13 cellular contexts compared by ENCODE assay signal in genomic region chr1:70211536-70211935, GRCh38. TPM values are rescaled to one million over a fixed set of nuclear protein-coding genes. Genes with fewer than 3 reads are reported as not detected.
DNase-seq lines count a peak whose midpoint lies in the region; ATAC-seq and TF ChIP-seq lines count a peak whose summit lies in the region.
"Had no signal": no experiment of that assay in that cellular context is flagged by ENCODE, and none has a peak within 500 bp of the region (broad histone marks: within the 10 kb centered on the region; RNA-seq: fewer than 3 reads in every experiment).

No MANE protein-coding gene starts in this region.

- peaks cover 14% of the 10 kb centered on the region for H3F3A ChIP-seq in GM23248 (ENCODE audit: insufficient read depth)

- H3K27ac Mint-ChIP-seq in activated T-cell treated with anti-CD3 and anti-CD28 coated beads, Interleukin-2, amount 50 U/mL, for 72 hours, result peak overlapping the region; percentile 75
- no peak overlapping the region for H3K27ac Mint-ChIP-seq in activated CD4-positive, alpha-beta T cell treated with anti-CD3 and anti-CD28 coated beads, Interleukin-2, amount 10 ng/mL, durations not matched to agents 24 days and 14 days
- H3K27ac Mint-ChIP-seq: GM23338 had no signal

- peak overlapping the region; percentile 42; the same call in 1 of the 2 replicates for H3K27ac ChIP-seq in GM23248

- H3K36me3 ChIP-seq in GM23248 (ENCODE audit: low read depth) (peaks cover 5% of the 10 kb centered on the region; the same call in 1 of the 2 replicates), adipocyte (ENCODE audit: control insufficient read depth, insufficient read depth, low read length, severe bottlenecking) (peaks cover 24% of the 10 kb centered on the region), mucosa of descending colon (ENCODE audit: low read depth) (no peaks in the 10 kb centered on the region)
- H3K36me3 ChIP-seq: BE2C had no signal

- H3K4me1 ChIP-seq in GM23248 (ENCODE audit: insufficient read depth), result peaks cover 52% of the 10 kb centered on the region
- H3K4me1 ChIP-seq in adipocyte (ENCODE audit: control insufficient read depth, insufficient read depth, low read length), result peaks cover 47% of the 10 kb centered on the region
- H3K4me1 ChIP-seq in mucosa of descending colon (ENCODE audit: low read depth), result peaks cover 8% of the 10 kb centered on the region
- H3K4me1 ChIP-seq: BE2C had no signal

- peak overlapping the region; percentile 65 for H3K4me2 ChIP-seq in GM23248 (ENCODE audit: unreplicated experiment)
- H3K4me2 ChIP-seq: GM23338 had no signal

- peaks cover 63% of the 10 kb centered on the region for H3K4me1 Mint-ChIP-seq in activated T-cell treated with anti-CD3 and anti-CD28 coated beads, Interleukin-2, amount 50 U/mL, for 72 hours (ENCODE audit: low read depth)
- peaks cover 26% of the 10 kb centered on the region for H3K4me1 Mint-ChIP-seq in activated CD4-positive, alpha-beta T cell treated with anti-CD3 and anti-CD28 coated beads, Interleukin-2, amount 10 ng/mL, durations not matched to agents 24 days and 14 days

- H3K4me3 Mint-ChIP-seq in activated T-cell treated with anti-CD3 and anti-CD28 coated beads, Interleukin-2, amount 50 U/mL, for 72 hours, result peak overlapping the region in 1 of 2 donors; percentile 39
- H3K4me3 Mint-ChIP-seq in activated CD4-positive, alpha-beta T cell treated with anti-CD3 and anti-CD28 coated beads, Interleukin-2, amount 10 ng/mL, durations not matched to agents 24 days and 14 days, result no peak overlapping the region
- H3K4me3 Mint-ChIP-seq: GM23338 had no signal

- H3K9me2 ChIP-seq in GM23248 (ENCODE audit: insufficient read depth), result no peaks in the 10 kb centered on the region

- peaks cover 2 to 11% of the 10 kb centered on the region in 2 donors for H3K36me3 Mint-ChIP-seq in activated T-cell treated with anti-CD3 and anti-CD28 coated beads, Interleukin-2, amount 50 U/mL, for 72 hours (ENCODE audit: insufficient read depth in 2 of 2)
- H3K36me3 Mint-ChIP-seq in activated CD4-positive, alpha-beta T cell treated with anti-CD3 and anti-CD28 coated beads, Interleukin-2, amount 10 ng/mL, durations not matched to agents 24 days and 14 days (ENCODE audit: low read depth), result peaks cover 25% of the 10 kb centered on the region

- peaks cover 4% of the 10 kb centered on the region; the same call in 1 of the 2 replicates for H4K20me1 ChIP-seq in GM23248 (ENCODE audit: insufficient read depth)

- peaks cover 100% of the 10 kb centered on the region for H3K79me2 ChIP-seq in GM23248 (ENCODE audit: insufficient read depth)

- peak overlapping the region; percentile 52 for H3K4me3 ChIP-seq in GM23248
- H3K4me3 ChIP-seq in adipocyte (ENCODE audit: low read length), result no peak overlapping the region
- H3K4me3 ChIP-seq in mucosa of descending colon, result no peak overlapping the region
- H3K4me3 ChIP-seq: GM23338 had no signal

- intact Hi-C loops in left ventricle myocardium superior (cut with micrococcal nuclease) (no loop called here), mucosa of descending colon (cut with DNase I, micrococcal nuclease) (no loop called here)
- intact Hi-C loops in activated CD4-positive, alpha-beta T cell treated with anti-CD3 and anti-CD28 coated beads, Interleukin-2, amount 10 ng/mL, durations not matched to agents 24 days and 14 days (cut with micrococcal nuclease), result no loop called here

- no peaks in the 10 kb centered on the region for H3K9me3 Mint-ChIP-seq in activated T-cell treated with anti-CD3 and anti-CD28 coated beads, Interleukin-2, amount 50 U/mL, for 72 hours
- H3K9me3 Mint-ChIP-seq in activated CD4-positive, alpha-beta T cell treated with anti-CD3 and anti-CD28 coated beads, Interleukin-2, amount 10 ng/mL, durations not matched to agents 24 days and 14 days, result no peaks in the 10 kb centered on the region
- H3K9me3 Mint-ChIP-seq: GM23338 had no signal

- no peaks in the 10 kb centered on the region for H3K9me3 ChIP-seq in GM23248 (ENCODE audit: low read depth)
- no peaks in the 10 kb centered on the region for H3K9me3 ChIP-seq in adipocyte (ENCODE audit: control insufficient read depth, low read length)
- no peaks in the 10 kb centered on the region for H3K9me3 ChIP-seq in mucosa of descending colon
- H3K9me3 ChIP-seq: BE2C had no signal

- H3K9ac ChIP-seq in GM23248 (peak overlapping the region; percentile 41), adipocyte (ENCODE audit: low read length) (no peak overlapping the region)

- TF ChIP-seq CTCF in mucosa of descending colon (IDR thresholded peaks at IDR 0.05), result no peak

- ATAC-seq in activated T-cell treated with anti-CD3 and anti-CD28 coated beads, Interleukin-2, amount 50 U/mL, for 72 hours (replicated peaks in 1 of 2), result no peak
- ATAC-seq in left ventricle myocardium superior (no peak), mucosa of descending colon (no peak)
- ATAC-seq: GM23338 had no signal

- no peaks in the 10 kb centered on the region for H3K27me3 ChIP-seq in GM23248 (replicated peaks; ENCODE audit: insufficient read depth)
- no peaks in the 10 kb centered on the region for H3K27me3 ChIP-seq in adipocyte (replicated peaks; ENCODE audit: control insufficient read depth, insufficient read depth, low read length)
- H3K27me3 ChIP-seq: BE2C had no signal

- H2AFZ ChIP-seq in GM23248, result no peak overlapping the region
- H2AFZ ChIP-seq: GM23338 had no signal

- no peak for DNase-seq in activated T-cell treated with anti-CD3 and anti-CD28 coated beads, Interleukin-2, amount 50 U/mL, for 72 hours
- DNase-seq in activated T-cell treated with anti-CD3 and anti-CD28 coated beads, Interleukin-2, amount 50 U/mL, for 1 hour, result no peak
- DNase-seq in GM23248 (peak; percentile 51), adipocyte (ENCODE audit: low read depth) (peak; percentile 41), iris pigment epithelial cell (ENCODE audit: low read depth) (peak; percentile 56), left ventricle myocardium superior (no peak), mucosa of descending colon (no peak)
- no peak for DNase-seq in activated CD4-positive, alpha-beta T cell treated with anti-CD3 and anti-CD28 coated beads, Interleukin-2, amount 10 ng/mL, durations not matched to agents 24 days and 14 days
- DNase-seq: BE2C, DMS 273 treated with DMSO at 0.1 percent for 48 hours, NCI-H146, NCI-H69 had no signal

- in situ Hi-C loops in GM23248 (cut with MboI), result no loop called here

- H3K27me3 Mint-ChIP-seq in activated T-cell treated with anti-CD3 and anti-CD28 coated beads, Interleukin-2, amount 50 U/mL, for 72 hours (ENCODE audit: low read depth), result no peaks in the 10 kb centered on the region
- H3K27me3 Mint-ChIP-seq in activated CD4-positive, alpha-beta T cell treated with anti-CD3 and anti-CD28 coated beads, Interleukin-2, amount 10 ng/mL, durations not matched to agents 24 days and 14 days, result no peaks in the 10 kb centered on the region

RNA-seq across cellular contexts. Expression of gene LRRC40, which starts 6.2 kb away (rescaled TPM):
- 10 to 100 TPM; 22.5 to 29.0 TPM for total RNA-seq in activated T-cell treated with anti-CD3 and anti-CD28 coated beads, Interleukin-2, amount 50 U/mL, for 72 hours
- total RNA-seq in GM23248 (2014; rRNA removed; shearing (Covaris generic)), result 18.8 and 24.1 TPM in 2 replicates
- 15.7 and 16.4 TPM in 2 replicates for polyA plus RNA-seq in GM23248 (2016; fragmentation: Nextera tagmentation; extraction: Ambion mirVana)
- total RNA-seq in left ventricle myocardium superior, result 9.8 TPM
- 10 to 100 TPM in 2 of 3 donors, 1 to 10 TPM in 1; 9.0 to 13.4 (median 10.4) TPM for total RNA-seq in mucosa of descending colon
- 23.3 and 25.3 TPM in 2 replicates for total RNA-seq in activated CD4-positive, alpha-beta T cell treated with anti-CD3 and anti-CD28 coated beads, Interleukin-2, amount 10 ng/mL, durations not matched to agents 24 days and 14 days

RNA-seq across cellular contexts. Expression of gene SRSF11, which starts 9.6 kb away (rescaled TPM):
- total RNA-seq in activated T-cell treated with anti-CD3 and anti-CD28 coated beads, Interleukin-2, amount 50 U/mL, for 72 hours, result 100 to 1,000 TPM; 245 TPM
- total RNA-seq in GM23248 (2014; rRNA removed; shearing (Covaris generic)), result 110 and 122 TPM in 2 replicates
- polyA plus RNA-seq in GM23248 (2016; fragmentation: Nextera tagmentation; extraction: Ambion mirVana), result 134 and 157 TPM in 2 replicates
- total RNA-seq in left ventricle myocardium superior, result 50.3 TPM
- 100 to 1,000 TPM; 113 to 147 (median 126) TPM for total RNA-seq in mucosa of descending colon
- total RNA-seq in activated CD4-positive, alpha-beta T cell treated with anti-CD3 and anti-CD28 coated beads, Interleukin-2, amount 10 ng/mL, durations not matched to agents 24 days and 14 days, result 187 and 195 TPM in 2 replicates

Comparison
In these comparisons a context has a peak if more than half of its experiments do, and no peak if none do; other contexts are left out.
1. DNase-seq: peak in GM23248 (single experiment), adipocyte (single experiment) and iris pigment epithelial cell (single experiment); none in activated T-cell treated with anti-CD3 and anti-CD28 coated beads, Interleukin-2, amount 50 U/mL, for 72 hours (0 of 2), activated T-cell treated with anti-CD3 and anti-CD28 coated beads, Interleukin-2, amount 50 U/mL, for 1 hour (single experiment), left ventricle myocardium superior (single experiment), mucosa of descending colon (0 of 3) and activated CD4-positive, alpha-beta T cell treated with anti-CD3 and anti-CD28 coated beads, Interleukin-2, amount 10 ng/mL, durations not matched to agents 24 days and 14 days (single experiment).